In genomic region chr2:224890407-224890806, GRCh38 we compare ENCODE assay signal across 29 cellular contexts.
DNase-seq lines count a peak whose midpoint lies in the region; ATAC-seq, FAIRE-seq and TF ChIP-seq lines count a peak whose summit lies in the region.
"Had no signal": no experiment of that assay in that cellular context is flagged by ENCODE, and none has a peak within 500 bp of the region (broad histone marks: within the 10 kb centered on the region; RNA-seq: fewer than 3 reads in every experiment).

No MANE protein-coding gene starts in this region.

- intact Hi-C loops in activated naive CD4-positive, alpha-beta T cell treated with anti-CD3 and anti-CD28 coated beads for 36 hours (cut with micrococcal nuclease): loop anchor here (10.0 kb wide), 1 partner anchor 774 kb away; no protein-coding TSS in a partner anchor

- H3K27ac Mint-ChIP-seq in activated naive CD4-positive, alpha-beta T cell treated with anti-CD3 and anti-CD28 coated beads for 36 hours: peak overlapping the region; percentile 65
- peak overlapping the region; percentile 77 for H3K27ac Mint-ChIP-seq in stimulated activated memory B cell treated with anti-CD40 and anti-IgM and Interleukin-4, amounts not matched to agents 10 μg/mL and 1 μg/mL and 100 μg/mL, for 72 hours
- H3K27ac Mint-ChIP-seq in WTC11: no peak overlapping the region
- H3K27ac Mint-ChIP-seq: activated CD4-positive, alpha-beta memory T cell treated with anti-CD3 and anti-CD28 coated beads for 36 hours; brain had no signal

- POLR2A ChIA-PET in WTC11 (lab: Charles Lee): no interaction called here

- no peaks in the 10 kb centered on the region for H3K27me3 Mint-ChIP-seq in activated naive CD4-positive, alpha-beta T cell treated with anti-CD3 and anti-CD28 coated beads for 36 hours (ENCODE audit: low read depth)
- no peaks in the 10 kb centered on the region for H3K27me3 Mint-ChIP-seq in stimulated activated memory B cell treated with anti-CD40 and anti-IgM and Interleukin-4, amounts not matched to agents 10 μg/mL and 1 μg/mL and 100 μg/mL, for 72 hours
- H3K27me3 Mint-ChIP-seq in WTC11 (ENCODE audit: low read depth): peaks cover 14% of the 10 kb centered on the region
- H3K27me3 Mint-ChIP-seq: activated CD4-positive, alpha-beta memory T cell treated with anti-CD3 and anti-CD28 coated beads for 36 hours; naive B cell had no signal

- ATAC-seq in stimulated activated memory B cell treated with anti-CD40 and anti-IgM and Interleukin-4, amounts not matched to agents 10 μg/mL and 1 μg/mL and 100 μg/mL, for 72 hours: no peak
- ATAC-seq in WTC11: no peak
- ATAC-seq: HCT116, left lobe of liver had no signal

- peaks cover 53% of the 10 kb centered on the region for H3K36me3 Mint-ChIP-seq in activated naive CD4-positive, alpha-beta T cell treated with anti-CD3 and anti-CD28 coated beads for 36 hours (ENCODE audit: low read depth)
- H3K36me3 Mint-ChIP-seq in stimulated activated memory B cell treated with anti-CD40 and anti-IgM and Interleukin-4, amounts not matched to agents 10 μg/mL and 1 μg/mL and 100 μg/mL, for 72 hours: peaks cover 65% of the 10 kb centered on the region
- H3K36me3 Mint-ChIP-seq in WTC11: no peaks in the 10 kb centered on the region

- no peak for TF ChIP-seq POLR2A in GM12892 (IDR thresholded peaks at IDR 0.05; ENCODE audit: low read depth, low read length)

- no peak overlapping the region for H3K4me3 Mint-ChIP-seq in activated naive CD4-positive, alpha-beta T cell treated with anti-CD3 and anti-CD28 coated beads for 36 hours
- peak overlapping the region; percentile 2 for H3K4me3 Mint-ChIP-seq in stimulated activated memory B cell treated with anti-CD40 and anti-IgM and Interleukin-4, amounts not matched to agents 10 μg/mL and 1 μg/mL and 100 μg/mL, for 72 hours
- no peak overlapping the region for H3K4me3 Mint-ChIP-seq in WTC11
- H3K4me3 Mint-ChIP-seq: activated CD4-positive, alpha-beta memory T cell treated with anti-CD3 and anti-CD28 coated beads for 36 hours; brain; naive B cell had no signal

- H3K36me3 ChIP-seq in bronchial epithelial cell (ENCODE audit: control insufficient read depth, insufficient read depth, low read length): no peaks in the 10 kb centered on the region
- H3K36me3 ChIP-seq: esophagus muscularis mucosa, ovary, suprapubic skin, WERI-Rb-1 had no signal

- CTCF ChIA-PET in activated naive CD4-positive, alpha-beta T cell treated with anti-CD3 and anti-CD28 coated beads for 36 hours (lab: Charles Lee): interaction anchor here (1.1 kb wide), 1 partner anchor 35 kb away, joined by 3 read pairs; no protein-coding TSS in a partner anchor
- CTCF ChIA-PET in WTC11 (lab: Charles Lee): no interaction called here

- no peak for DNase-seq in activated naive CD4-positive, alpha-beta T cell treated with anti-CD3 and anti-CD28 coated beads for 36 hours
- no peak for DNase-seq in activated naive CD4-positive, alpha-beta T cell treated with Interleukin-2 at 50 U/mL for 16 hours
- DNase-seq in MV-4-11 (lab: John Stamatoyannopoulos, UW) (peak; percentile 17), bronchial epithelial cell (ENCODE audit: low read depth) (no peak), GM12892 (ENCODE audit: insufficient read length) (no peak), NCI-H1694 treated with DMSO at 0.1 percent for 48 hours (lab: John Stamatoyannopoulos, UW) (no peak), WTC11 (ENCODE audit: low spot score) (no peak)
- DNase-seq: activated CD4-positive, alpha-beta memory T cell treated with anti-CD3 and anti-CD28 coated beads for 36 hours; C1 segment of cervical spinal cord; DMS 273 treated with DMSO at 0.1 percent for 48 hours; foreskin melanocyte; naive B cell; NCI-H1048; NCI-H187; NCI-H748 treated with DMSO at 0.1 percent for 48 hours; ovary; retina; small intestine; stimulated activated CD4-positive, alpha-beta T cell treated with anti-CD3 and anti-CD28 coated beads, Interleukin-1b, Interleukin-23, amount 100 ng/mL, for 48 hours; WERI-Rb-1 had no signal

- H3K4me3 ChIP-seq in bronchial epithelial cell (ENCODE audit: low read depth, low read length): no peak overlapping the region
- H3K4me3 ChIP-seq: esophagus muscularis mucosa, ovary, suprapubic skin had no signal

- H3K27me3 ChIP-seq in bronchial epithelial cell (ENCODE audit: control insufficient read depth, insufficient read depth, low read length): no peaks in the 10 kb centered on the region
- H3K27me3 ChIP-seq: esophagus muscularis mucosa, ovary, suprapubic skin had no signal

- H3K4me1 Mint-ChIP-seq in activated naive CD4-positive, alpha-beta T cell treated with anti-CD3 and anti-CD28 coated beads for 36 hours (ENCODE audit: low read depth): peaks cover 68% of the 10 kb centered on the region
- peaks cover 75% of the 10 kb centered on the region for H3K4me1 Mint-ChIP-seq in stimulated activated memory B cell treated with anti-CD40 and anti-IgM and Interleukin-4, amounts not matched to agents 10 μg/mL and 1 μg/mL and 100 μg/mL, for 72 hours
- H3K4me1 Mint-ChIP-seq in WTC11: peaks cover 2% of the 10 kb centered on the region

- no peaks in the 10 kb centered on the region for H3K9me3 Mint-ChIP-seq in activated naive CD4-positive, alpha-beta T cell treated with anti-CD3 and anti-CD28 coated beads for 36 hours
- H3K9me3 Mint-ChIP-seq in stimulated activated memory B cell treated with anti-CD40 and anti-IgM and Interleukin-4, amounts not matched to agents 10 μg/mL and 1 μg/mL and 100 μg/mL, for 72 hours: peaks cover 2% of the 10 kb centered on the region
- peaks cover 8% of the 10 kb centered on the region for H3K9me3 Mint-ChIP-seq in WTC11
- H3K9me3 Mint-ChIP-seq: activated CD4-positive, alpha-beta memory T cell treated with anti-CD3 and anti-CD28 coated beads for 36 hours; brain; naive B cell had no signal

- TF ChIP-seq CTCF in bronchial epithelial cell (IDR thresholded peaks at IDR 0.05; ENCODE audit: insufficient read depth, low read length, severe bottlenecking) (no peak), WTC11 (IDR thresholded peaks at IDR 0.05) (no peak)

- FAIRE-seq in bronchial epithelial cell (lab: Jason Lieb, UNC): peak; percentile 70
- no peak for FAIRE-seq in GM12892 (lab: Jason Lieb, UNC)
- FAIRE-seq: colon, GM19239, small intestine, urothelium cell line had no signal

TF ChIP-seq in WTC11, 78 proteins besides CTCF, POLR2A, EP300 and RAD21 (continues in another document):
- TF ChIP-seq RORB (CRISPR knock-in tag; IDR thresholded peaks at IDR 0.05) (no peak), MLX (CRISPR knock-in tag; IDR thresholded peaks at IDR 0.05) (no peak), E2F4 (CRISPR knock-in tag; IDR thresholded peaks at IDR 0.05; ENCODE audit: borderline replicate concordance, low read depth) (no peak), PRDM15 (CRISPR knock-in tag; IDR thresholded peaks at IDR 0.05) (no peak)
